ENCODE assay signal across 1 cellular context in genomic region chr5:52783226-52783959, GRCh38.
TF ChIP-seq lines count a peak whose summit lies in the region.

No MANE protein-coding gene starts in this region.

TF ChIP-seq in GM23338, 12 proteins besides CTCF, POLR2A, EP300 and RAD21 (continued from another document):
- TF ChIP-seq, protein P1, sequence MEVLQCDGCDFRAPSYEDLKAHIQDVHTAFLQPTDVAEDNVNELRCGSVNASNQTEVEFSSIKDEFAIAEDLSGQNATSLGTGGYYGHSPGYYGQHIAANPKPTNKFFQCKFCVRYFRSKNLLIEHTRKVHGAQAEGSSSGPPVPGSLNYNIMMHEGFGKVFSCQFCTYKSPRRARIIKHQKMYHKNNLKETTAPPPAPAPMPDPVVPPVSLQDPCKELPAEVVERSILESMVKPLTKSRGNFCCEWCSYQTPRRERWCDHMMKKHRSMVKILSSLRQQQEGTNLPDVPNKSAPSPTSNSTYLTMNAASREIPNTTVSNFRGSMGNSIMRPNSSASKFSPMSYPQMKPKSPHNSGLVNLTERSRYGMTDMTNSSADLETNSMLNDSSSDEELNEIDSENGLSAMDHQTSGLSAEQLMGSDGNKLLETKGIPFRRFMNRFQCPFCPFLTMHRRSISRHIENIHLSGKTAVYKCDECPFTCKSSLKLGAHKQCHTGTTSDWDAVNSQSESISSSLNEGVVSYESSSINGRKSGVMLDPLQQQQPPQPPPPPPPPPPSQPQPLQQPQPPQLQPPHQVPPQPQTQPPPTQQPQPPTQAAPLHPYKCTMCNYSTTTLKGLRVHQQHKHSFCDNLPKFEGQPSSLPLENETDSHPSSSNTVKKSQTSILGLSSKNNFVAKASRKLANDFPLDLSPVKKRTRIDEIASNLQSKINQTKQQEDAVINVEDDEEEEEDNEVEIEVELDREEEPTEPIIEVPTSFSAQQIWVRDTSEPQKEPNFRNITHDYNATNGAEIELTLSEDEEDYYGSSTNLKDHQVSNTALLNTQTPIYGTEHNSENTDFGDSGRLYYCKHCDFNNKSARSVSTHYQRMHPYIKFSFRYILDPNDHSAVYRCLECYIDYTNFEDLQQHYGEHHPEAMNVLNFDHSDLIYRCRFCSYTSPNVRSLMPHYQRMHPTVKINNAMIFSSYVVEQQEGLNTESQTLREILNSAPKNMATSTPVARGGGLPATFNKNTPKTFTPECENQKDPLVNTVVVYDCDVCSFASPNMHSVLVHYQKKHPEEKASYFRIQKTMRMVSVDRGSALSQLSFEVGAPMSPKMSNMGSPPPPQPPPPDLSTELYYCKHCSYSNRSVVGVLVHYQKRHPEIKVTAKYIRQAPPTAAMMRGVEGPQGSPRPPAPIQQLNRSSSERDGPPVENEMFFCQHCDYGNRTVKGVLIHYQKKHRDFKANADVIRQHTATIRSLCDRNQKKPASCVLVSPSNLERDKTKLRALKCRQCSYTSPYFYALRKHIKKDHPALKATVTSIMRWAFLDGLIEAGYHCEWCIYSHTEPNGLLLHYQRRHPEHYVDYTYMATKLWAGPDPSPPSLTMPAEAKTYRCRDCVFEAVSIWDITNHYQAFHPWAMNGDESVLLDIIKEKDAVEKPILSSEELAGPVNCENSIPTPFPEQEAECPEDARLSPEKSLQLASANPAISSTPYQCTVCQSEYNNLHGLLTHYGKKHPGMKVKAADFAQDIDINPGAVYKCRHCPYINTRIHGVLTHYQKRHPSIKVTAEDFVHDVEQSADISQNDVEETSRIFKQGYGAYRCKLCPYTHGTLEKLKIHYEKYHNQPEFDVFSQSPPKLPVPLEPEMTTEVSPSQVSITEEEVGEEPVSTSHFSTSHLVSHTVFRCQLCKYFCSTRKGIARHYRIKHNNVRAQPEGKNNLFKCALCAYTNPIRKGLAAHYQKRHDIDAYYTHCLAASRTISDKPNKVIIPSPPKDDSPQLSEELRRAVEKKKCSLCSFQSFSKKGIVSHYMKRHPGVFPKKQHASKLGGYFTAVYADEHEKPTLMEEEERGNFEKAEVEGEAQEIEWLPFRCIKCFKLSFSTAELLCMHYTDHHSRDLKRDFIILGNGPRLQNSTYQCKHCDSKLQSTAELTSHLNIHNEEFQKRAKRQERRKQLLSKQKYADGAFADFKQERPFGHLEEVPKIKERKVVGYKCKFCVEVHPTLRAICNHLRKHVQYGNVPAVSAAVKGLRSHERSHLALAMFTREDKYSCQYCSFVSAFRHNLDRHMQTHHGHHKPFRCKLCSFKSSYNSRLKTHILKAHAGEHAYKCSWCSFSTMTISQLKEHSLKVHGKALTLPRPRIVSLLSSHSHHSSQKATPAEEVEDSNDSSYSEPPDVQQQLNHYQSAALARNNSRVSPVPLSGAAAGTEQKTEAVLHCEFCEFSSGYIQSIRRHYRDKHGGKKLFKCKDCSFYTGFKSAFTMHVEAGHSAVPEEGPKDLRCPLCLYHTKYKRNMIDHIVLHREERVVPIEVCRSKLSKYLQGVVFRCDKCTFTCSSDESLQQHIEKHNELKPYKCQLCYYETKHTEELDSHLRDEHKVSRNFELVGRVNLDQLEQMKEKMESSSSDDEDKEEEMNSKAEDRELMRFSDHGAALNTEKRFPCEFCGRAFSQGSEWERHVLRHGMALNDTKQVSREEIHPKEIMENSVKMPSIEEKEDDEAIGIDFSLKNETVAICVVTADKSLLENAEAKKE (CRISPR knock-in tag; IDR thresholded peaks at IDR 0.05), result no peak
- TF ChIP-seq STAT1 (IDR thresholded peaks at IDR 0.05; ENCODE audit: unreplicated experiment), result no peak
- TF ChIP-seq, protein P2, sequence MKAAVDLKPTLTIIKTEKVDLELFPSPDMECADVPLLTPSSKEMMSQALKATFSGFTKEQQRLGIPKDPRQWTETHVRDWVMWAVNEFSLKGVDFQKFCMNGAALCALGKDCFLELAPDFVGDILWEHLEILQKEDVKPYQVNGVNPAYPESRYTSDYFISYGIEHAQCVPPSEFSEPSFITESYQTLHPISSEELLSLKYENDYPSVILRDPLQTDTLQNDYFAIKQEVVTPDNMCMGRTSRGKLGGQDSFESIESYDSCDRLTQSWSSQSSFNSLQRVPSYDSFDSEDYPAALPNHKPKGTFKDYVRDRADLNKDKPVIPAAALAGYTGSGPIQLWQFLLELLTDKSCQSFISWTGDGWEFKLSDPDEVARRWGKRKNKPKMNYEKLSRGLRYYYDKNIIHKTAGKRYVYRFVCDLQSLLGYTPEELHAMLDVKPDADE (IDR thresholded peaks at IDR 0.05), result no peak
- TF ChIP-seq POLR2AphosphoS5 (IDR thresholded peaks at IDR 0.05; ENCODE audit: low read depth), result no peak
- TF ChIP-seq EZH2 (IDR thresholded peaks at IDR 0.05; ENCODE audit: low read depth, unreplicated experiment), result no peak
- no peak for TF ChIP-seq EZH2phosphoT487 (IDR thresholded peaks at IDR 0.05; ENCODE audit: unreplicated experiment)
- no peak for TF ChIP-seq JUNB (IDR thresholded peaks at IDR 0.05; ENCODE audit: unreplicated experiment)
